In genomic region chr3:125147491-125147820, GRCh38 we compare ENCODE assay signal across 13 cellular contexts.
DNase-seq lines count a peak whose midpoint lies in the region; ATAC-seq and TF ChIP-seq lines count a peak whose summit lies in the region.
"Had no signal": no experiment of that assay in that cellular context is flagged by ENCODE, and none has a peak within 500 bp of the region (broad histone marks: within the 10 kb centered on the region; RNA-seq: fewer than 3 reads in every experiment).

No MANE protein-coding gene starts in this region.

- no peaks in the 10 kb centered on the region for H3K36me3 ChIP-seq in cardiac muscle cell
- no peaks in the 10 kb centered on the region for H3K36me3 ChIP-seq in body of pancreas (replicated peaks in 1 of 2; ENCODE audit: insufficient read depth in 1 of 2, low read depth in 2 of 2)

- WGBS in body of pancreas, 2 donors, result 45 to 80% methylated on average over 5 to 6 of the region's 6 CpGs

- peaks cover 25% of the 10 kb centered on the region for H3K4me1 ChIP-seq in cardiac muscle cell (ENCODE audit: low read depth)
- H3K4me1 ChIP-seq in body of pancreas, result peaks cover 4% of the 10 kb centered on the region

- intact Hi-C loops in cardiac septum (cut with DNase I), result no loop called here
- intact Hi-C loops in body of pancreas (cut with DNase I), result no loop called here

- no peaks in the 10 kb centered on the region for H3K9me3 ChIP-seq in cardiac muscle cell (ENCODE audit: low read depth)
- no peaks in the 10 kb centered on the region for H3K9me3 ChIP-seq in body of pancreas

- TF ChIP-seq CTCF in cardiac muscle cell (IDR thresholded peaks at IDR 0.05; ENCODE audit: low read depth, low read length) (no peak), body of pancreas (IDR thresholded peaks at IDR 0.05) (no peak), foreskin fibroblast (IDR thresholded peaks at IDR 0.05; ENCODE audit: low read depth, low read length) (no peak)

- DNase-seq in cardiac muscle cell (ENCODE audit: low read depth in 1 of 2, low spot score in 1 of 2), result no peak
- DNase-seq in cardiac septum (ENCODE audit: low spot score), result no peak
- no peak for DNase-seq in body of pancreas
- peak; percentile 56 to 77 for DNase-seq in lung microvascular endothelial cell (ENCODE audit: low read depth in 2 of 2)
- DNase-seq in cerebellar nuclear complex (lab: John Stamatoyannopoulos, UW), result no peak
- no peak for DNase-seq in UCSD-AML1 (lab: John Stamatoyannopoulos, UW; ENCODE audit: unreplicated experiment)
- no peak for DNase-seq in foreskin fibroblast
- DNase-seq: central memory CD4-positive, alpha-beta T cell; COR-L47; naive thymus-derived CD4-positive, alpha-beta T cell; NCI-H1436; stimulated activated CD4-positive, alpha-beta T cell treated with anti-CD3 and anti-CD28 coated beads, Interleukin-4, amount 100 ng/mL, for 24 hours had no signal

- no peaks in the 10 kb centered on the region for H3K27me3 ChIP-seq in cardiac muscle cell
- H3K27me3 ChIP-seq in body of pancreas, result no peaks in the 10 kb centered on the region

- H3K4me3 ChIP-seq in cardiac muscle cell (no peak overlapping the region), body of pancreas (no peak overlapping the region), foreskin fibroblast (ENCODE audit: low read depth in 1 of 2, low read length in 2 of 2) (no peak overlapping the region)

- ATAC-seq in body of pancreas (peak; percentile 13), GM19351 (IDR thresholded peaks at IDR 0.05; ENCODE audit: unreplicated experiment) (no peak)

- TF ChIP-seq POLR2A in body of pancreas (IDR thresholded peaks at IDR 0.05), result no peak

- H3K27ac ChIP-seq in cardiac muscle cell (peak overlapping the region; percentile 61), body of pancreas (peak overlapping the region in 1 of 4 donors; percentile 41)

Comparison
In these comparisons a context has a peak if more than half of its experiments do, and no peak if none do; other contexts are left out.
1. DNase-seq: peak in lung microvascular endothelial cell (2 of 2); none in cardiac muscle cell (0 of 2), cardiac septum (single experiment), body of pancreas (0 of 4), cerebellar nuclear complex (0 of 2), UCSD-AML1 (single experiment) and foreskin fibroblast (0 of 2).